In genomic region chr6:70586114-70586513, GRCh38 we compare ENCODE assay signal across 12 cellular contexts.
DNase-seq lines count a peak whose midpoint lies in the region; ATAC-seq, FAIRE-seq and TF ChIP-seq lines count a peak whose summit lies in the region.
"Had no signal": no experiment of that assay in that cellular context is flagged by ENCODE, and none has a peak within 500 bp of the region (broad histone marks: within the 10 kb centered on the region; RNA-seq: fewer than 3 reads in every experiment).

No MANE protein-coding gene starts in this region.

- DNase-seq in GM12865 (ENCODE audit: low read depth) (peak; percentile 79), GM19238 (ENCODE audit: insufficient read length, low spot score) (peak; percentile 16), NOMO-1 treated with DMSO at 0.1 percent for 48 hours (lab: John Stamatoyannopoulos, UW; ENCODE audit: unreplicated experiment) (no peak), D721Med (ENCODE audit: insufficient read length, low spot score) (no peak), NCI-H345 (lab: John Stamatoyannopoulos, UW) (no peak), caudate nucleus (lab: John Stamatoyannopoulos, UW) (no peak)
- DNase-seq: activated CD4-positive, alpha-beta T cell treated with anti-CD3 and anti-CD28 coated beads, Interleukin-2, amount 50 U/mL, for 1 hour; GDM1; NCI-H82 had no signal

- H3K4me3 ChIP-seq in GM12865 (ENCODE audit: low read depth, low read length): no peak overlapping the region

- ATAC-seq in HG02571 (IDR thresholded peaks at IDR 0.05; ENCODE audit: unreplicated experiment) (peak; percentile 98), HG03175 (IDR thresholded peaks at IDR 0.05; ENCODE audit: unreplicated experiment) (peak; percentile 95)

- no peak overlapping the region for H3K27ac ChIP-seq in caudate nucleus (ENCODE audit: low read depth, low read length)

- TF ChIP-seq CTCF in GM12865 (IDR thresholded peaks at IDR 0.05; ENCODE audit: insufficient read depth, low read depth, low read length, missing control alignments): no peak
- no peak for TF ChIP-seq CTCF in D721Med (IDR thresholded peaks at IDR 0.05; ENCODE audit: insufficient read depth, missing control alignments)

- FAIRE-seq in D721Med (lab: Jason Lieb, UNC): no peak
- FAIRE-seq: colon had no signal

Comparison
In these comparisons a context has a peak if more than half of its experiments do, and no peak if none do; other contexts are left out.
1. DNase-seq: peak in GM12865 (single experiment) and GM19238 (single experiment); none in NOMO-1 treated with DMSO at 0.1 percent for 48 hours (single experiment), D721Med (single experiment), NCI-H345 (single experiment) and caudate nucleus (0 of 61).